In the genomic region with DNA sequence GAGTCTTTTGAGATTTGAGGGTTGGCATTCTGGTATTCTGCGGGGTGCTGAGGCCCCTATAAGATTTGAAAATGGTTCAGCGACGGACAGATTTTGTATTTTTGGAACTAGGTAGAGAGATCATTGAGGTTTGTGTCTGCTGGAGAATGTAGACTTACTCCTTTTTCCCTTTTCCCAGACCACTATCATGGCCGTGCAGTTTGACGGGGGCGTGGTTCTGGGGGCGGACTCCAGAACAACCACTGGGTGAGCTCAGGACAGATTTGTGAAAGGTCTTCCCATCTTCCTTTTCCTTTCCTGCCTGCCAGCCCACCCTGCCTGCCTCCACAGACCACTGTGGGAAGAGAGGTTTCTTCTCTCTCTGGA, we compare ENCODE assay signal across 1 cellular context.
TF ChIP-seq lines count a peak whose summit lies in the region.

No MANE protein-coding gene starts in this region.

TF ChIP-seq in K562, 482 proteins besides CTCF, POLR2A, EP300 and RAD21:
- TF ChIP-seq YY1 (IDR thresholded peaks at IDR 0.05; ENCODE audit: borderline replicate concordance in 1 of 3, control insufficient read depth in 1 of 3, extremely low read depth in 1 of 3, insufficient read depth in 3 of 3, insufficient read length in 1 of 3, insufficient replicate concordance in 2 of 3, low read depth in 1 of 3, low read length in 2 of 3) = peak in 1 of 3 experiments; percentile 70
- TF ChIP-seq GTF2E2 (tag; IDR thresholded peaks at IDR 0.05) = no peak
- 0 out of 2 replicates have a peak, but pooled peaks have one; percentile 2 for TF ChIP-seq KAT7 (CRISPR knock-in tag; IDR thresholded peaks at IDR 0.05; ENCODE audit: borderline replicate concordance)
- peak; percentile 32; the same call in 1 of the 2 replicates for TF ChIP-seq NKRF (IDR thresholded peaks at IDR 0.05; ENCODE audit: borderline replicate concordance)
- no peak for TF ChIP-seq RBM39 (optimal IDR thresholded peaks at IDR 0.05; ENCODE audit: low read depth, low read length)
- TF ChIP-seq SIN3A (IDR thresholded peaks at IDR 0.05; ENCODE audit: borderline replicate concordance in 2 of 2, control insufficient read depth in 1 of 2, low read depth in 2 of 2, low read length in 2 of 2) = peak in 1 of 2 experiments; percentile 80; a peak in 1 of 4 replicates
- peak; percentile 62 for TF ChIP-seq EGR1 (conservative IDR thresholded peaks at IDR 0.05)
TF ChIP-seq in K562: peak in this region for 5.
